Comparison of ENCODE assay signal across 1 cellular context in genomic region chr18:31325051-31325450, GRCh38.
TF ChIP-seq lines count a peak whose summit lies in the region.

No MANE protein-coding gene starts in this region.

TF ChIP-seq in GM23338, 12 proteins besides CTCF, POLR2A, EP300 and RAD21:
- no peak for TF ChIP-seq ZNF462 (CRISPR knock-in tag; IDR thresholded peaks at IDR 0.05)
